ENCODE assay signal across 24 cellular contexts in the genomic region with DNA sequence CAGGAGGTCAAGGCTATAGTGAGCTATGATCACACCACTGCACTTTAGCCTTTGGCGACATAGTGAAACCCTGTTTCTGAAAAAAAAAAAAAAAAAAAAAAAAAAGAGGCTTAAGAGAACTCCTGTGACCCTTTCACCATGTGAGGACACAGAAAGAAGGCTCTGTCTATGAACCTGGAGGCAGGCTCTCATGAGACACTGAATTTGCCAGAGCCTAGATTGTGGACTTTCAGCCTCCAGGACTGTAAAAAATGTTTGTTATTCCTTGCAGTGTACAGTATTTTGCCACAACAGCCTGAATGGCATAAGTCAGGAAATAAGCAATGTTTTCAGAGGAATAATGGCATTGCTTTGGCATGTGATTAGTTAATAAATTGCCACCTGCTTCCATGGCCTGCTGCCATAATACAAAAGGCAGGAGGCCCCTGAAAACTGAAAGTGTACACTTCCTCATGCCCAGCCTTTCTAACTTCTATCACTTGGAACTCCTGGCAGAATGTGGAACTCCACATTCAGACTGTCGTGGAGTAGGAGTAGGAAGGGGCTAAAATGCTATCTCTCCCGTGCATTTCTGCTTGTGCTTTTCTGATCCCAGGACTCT.
DNase-seq lines count a peak whose midpoint lies in the region; ATAC-seq lines count a peak whose summit lies in the region.
"Had no signal": no experiment of that assay in that cellular context is flagged by ENCODE, and none has a peak within 500 bp of the region (broad histone marks: within the 10 kb centered on the region; RNA-seq: fewer than 3 reads in every experiment).

No MANE protein-coding gene starts in this region.

- no peaks in the 10 kb centered on the region for H3K27me3 ChIP-seq in Karpas-422 (ENCODE audit: low read length)

- no peaks in the 10 kb centered on the region for H4K20me1 ChIP-seq in Karpas-422 (ENCODE audit: insufficient read depth, low read depth, low read length)

- H3K4me3 ChIP-seq in Karpas-422 (ENCODE audit: low read length) = no peak overlapping the region
- H3K4me3 ChIP-seq: HAP-1, skin epidermis had no signal

- H3K4me2 ChIP-seq in Karpas-422 (ENCODE audit: low read depth, low read length, poor library complexity, severe bottlenecking) = no peak overlapping the region

- H3K9ac ChIP-seq in Karpas-422 (ENCODE audit: low read length) = no peak overlapping the region

- no peaks in the 10 kb centered on the region for H3K36me3 ChIP-seq in Karpas-422 (ENCODE audit: insufficient read depth, low read length)
- H3K36me3 ChIP-seq: HAP-1 had no signal

- no peaks in the 10 kb centered on the region for H3K9me3 ChIP-seq in Karpas-422 (ENCODE audit: low read length)
- H3K9me3 ChIP-seq: HAP-1 had no signal

- no peak overlapping the region for H2AFZ ChIP-seq in Karpas-422 (ENCODE audit: low read length)

- H3K4me1 ChIP-seq in Karpas-422 (ENCODE audit: low read length) = no peaks in the 10 kb centered on the region
- H3K4me1 ChIP-seq: HAP-1 had no signal

- DNase-seq in DMS79 treated with DMSO at 0.1 percent for 48 hours (lab: John Stamatoyannopoulos, UW) (peak; percentile 37), DMS79 (lab: John Stamatoyannopoulos, UW) (no peak), CD1c-positive myeloid dendritic cell (ENCODE audit: extremely low spot score) (peak; percentile 26), NCI-H510A (lab: John Stamatoyannopoulos, UW) (peak; percentile 65), left kidney (ENCODE audit: low read depth, low spot score) (peak; percentile 17), Karpas-422 (no peak), DMS114 treated with DMSO at 0.1 percent for 48 hours (lab: John Stamatoyannopoulos, UW; ENCODE audit: unreplicated experiment) (no peak)
- DNase-seq: 8988T; activated CD8-positive, alpha-beta T cell treated with anti-CD3 and anti-CD28 coated beads for 36 hours; activated gamma-delta T cell; activated naive CD8-positive, alpha-beta T cell treated with anti-CD3 and anti-CD28 coated beads, Interleukin-2, amount 50 U/mL, for 24 hours; activated T-cell treated with anti-CD3 and anti-CD28 coated beads for 4 hours; CD4-positive, alpha-beta memory T cell; cerebellar nuclear complex; islet precursor cell; mesendoderm; naive thymus-derived CD4-positive, alpha-beta T cell; NCI-H1048; NCI-H446; nucleus accumbens; stimulated activated CD4-positive, alpha-beta T cell treated with anti-CD3 and anti-CD28 coated beads, Interleukin-1b, Interleukin-23, amount 100 ng/mL, for 48 hours had no signal

- H3K79me2 ChIP-seq in Karpas-422 (ENCODE audit: low read length) = no peaks in the 10 kb centered on the region

- H3K27ac ChIP-seq in Karpas-422 (ENCODE audit: low read length) = no peak overlapping the region
- H3K27ac ChIP-seq: skin epidermis had no signal

- ATAC-seq in activated CD4-positive, CD25-positive, alpha-beta regulatory T cell treated with anti-CD3 and anti-CD28 coated beads, Interleukin-2, amount 50 U/mL, for 24 hours = no peak
- ATAC-seq: activated CD8-positive, alpha-beta T cell treated with anti-CD3 and anti-CD28 coated beads for 36 hours; activated naive CD8-positive, alpha-beta T cell treated with anti-CD3 and anti-CD28 coated beads, Interleukin-2, amount 50 U/mL, for 24 hours; naive thymus-derived CD4-positive, alpha-beta T cell had no signal

- H3K9me2 ChIP-seq in Karpas-422 (replicated peaks; ENCODE audit: insufficient read depth, low read length) = no peaks in the 10 kb centered on the region

Comparison
In these comparisons a context has a peak if more than half of its experiments do, and no peak if none do; other contexts are left out.
1. DNase-seq: peak in DMS79 treated with DMSO at 0.1 percent for 48 hours (single experiment), CD1c-positive myeloid dendritic cell (single experiment), NCI-H510A (single experiment) and left kidney (single experiment); none in DMS79 (single experiment), Karpas-422 (single experiment) and DMS114 treated with DMSO at 0.1 percent for 48 hours (single experiment).